In genomic region chr9:128428644-128429504, GRCh38 we compare ENCODE assay signal across 1 cellular context.
TF ChIP-seq lines count a peak whose summit lies in the region.

No MANE protein-coding gene starts in this region.

TF ChIP-seq in K562, 482 proteins besides CTCF, POLR2A, EP300 and RAD21 (continues in another document):
- TF ChIP-seq PHF8 (IDR thresholded peaks at IDR 0.05; ENCODE audit: borderline replicate concordance, low read length) (peak; percentile 61; the same call in 1 of the 2 replicates), BRD4 (IDR thresholded peaks at IDR 0.05) (no peak), CXXC5 (CRISPR knock-in tag; IDR thresholded peaks at IDR 0.05) (peak; percentile 50), XRCC4 (IDR thresholded peaks at IDR 0.05; ENCODE audit: extremely low read depth, insufficient read depth, insufficient read length) (no peak), SRSF9 (IDR thresholded peaks at IDR 0.05; ENCODE audit: borderline replicate concordance, low read depth, low read length) (no peak), ZEB2 (IDR thresholded peaks at IDR 0.05) (0 out of 2 replicates have a peak, but pooled peaks have one; percentile 20), KDM5B (IDR thresholded peaks at IDR 0.05; ENCODE audit: insufficient replicate concordance, low read depth, low read length) (peak; percentile 81), BACH1 (tag; IDR thresholded peaks at IDR 0.05) (0 out of 2 replicates have a peak, but pooled peaks have one; percentile 35), NFIX (CRISPR knock-in tag; IDR thresholded peaks at IDR 0.05; ENCODE audit: low read depth) (no peak), ILK (tag; IDR thresholded peaks at IDR 0.05; ENCODE audit: borderline replicate concordance, low read depth) (no peak), SUPT5H (IDR thresholded peaks at IDR 0.05) (peak; percentile 80), KDM4B (IDR thresholded peaks at IDR 0.05; ENCODE audit: borderline replicate concordance in 2 of 2, low read depth in 1 of 2) (no peak), RERE (CRISPR knock-in tag; IDR thresholded peaks at IDR 0.05; ENCODE audit: borderline replicate concordance) (no peak), KHSRP (IDR thresholded peaks at IDR 0.05) (no peak), CTCFL (IDR thresholded peaks at IDR 0.05; ENCODE audit: borderline replicate concordance, insufficient read depth, low read depth, low read length, poor library complexity, severe bottlenecking) (no peak), ZBTB2 (IDR thresholded peaks at IDR 0.05) (0 out of 2 replicates have a peak, but pooled peaks have one; percentile 8), ZNF785 (CRISPR knock-in tag; IDR thresholded peaks at IDR 0.05) (no peak), CSDE1 (IDR thresholded peaks at IDR 0.05) (no peak), NCOR1 (IDR thresholded peaks at IDR 0.05) (0 out of 2 replicates have a peak, but pooled peaks have one; percentile 19), BRCA1 (IDR thresholded peaks at IDR 0.05) (no peak), BRCA1 (CRISPR knock-in tag; IDR thresholded peaks at IDR 0.05) (no peak), SRSF7 (optimal IDR thresholded peaks at IDR 0.05; ENCODE audit: low read depth, low read length) (no peak), IRF2 (CRISPR knock-in tag; IDR thresholded peaks at IDR 0.05) (no peak), HMGN3 (IDR thresholded peaks at IDR 0.05; ENCODE audit: borderline replicate concordance, extremely low read depth, insufficient read length, low read depth, low read length) (peak; percentile 42), KAT2B (IDR thresholded peaks at IDR 0.05; ENCODE audit: low read depth, low read length) (no peak), NFIC (IDR thresholded peaks at IDR 0.05) (0 out of 2 replicates have a peak, but pooled peaks have one; percentile 21), KLF10 (CRISPR knock-in tag; IDR thresholded peaks at IDR 0.05) (no peak), STAT5B (CRISPR knock-in tag; IDR thresholded peaks at IDR 0.05) (no peak), ZFP36 (IDR thresholded peaks at IDR 0.05; ENCODE audit: low read depth, low read length, partially characterized antibody) (no peak), KLF1 (tag; IDR thresholded peaks at IDR 0.05) (no peak; the same call in 1 of the 2 replicates), MCM2 (IDR thresholded peaks at IDR 0.05; ENCODE audit: low read depth) (no peak), CAMTA2 (CRISPR knock-in tag; conservative IDR thresholded peaks at IDR 0.05) (no peak), MTA1 (IDR thresholded peaks at IDR 0.05; ENCODE audit: borderline replicate concordance) (no peak), SP1 (CRISPR knock-in tag; IDR thresholded peaks at IDR 0.05) (peak; percentile 42; the same call in 1 of the 2 replicates)
- TF ChIP-seq, protein P1, sequence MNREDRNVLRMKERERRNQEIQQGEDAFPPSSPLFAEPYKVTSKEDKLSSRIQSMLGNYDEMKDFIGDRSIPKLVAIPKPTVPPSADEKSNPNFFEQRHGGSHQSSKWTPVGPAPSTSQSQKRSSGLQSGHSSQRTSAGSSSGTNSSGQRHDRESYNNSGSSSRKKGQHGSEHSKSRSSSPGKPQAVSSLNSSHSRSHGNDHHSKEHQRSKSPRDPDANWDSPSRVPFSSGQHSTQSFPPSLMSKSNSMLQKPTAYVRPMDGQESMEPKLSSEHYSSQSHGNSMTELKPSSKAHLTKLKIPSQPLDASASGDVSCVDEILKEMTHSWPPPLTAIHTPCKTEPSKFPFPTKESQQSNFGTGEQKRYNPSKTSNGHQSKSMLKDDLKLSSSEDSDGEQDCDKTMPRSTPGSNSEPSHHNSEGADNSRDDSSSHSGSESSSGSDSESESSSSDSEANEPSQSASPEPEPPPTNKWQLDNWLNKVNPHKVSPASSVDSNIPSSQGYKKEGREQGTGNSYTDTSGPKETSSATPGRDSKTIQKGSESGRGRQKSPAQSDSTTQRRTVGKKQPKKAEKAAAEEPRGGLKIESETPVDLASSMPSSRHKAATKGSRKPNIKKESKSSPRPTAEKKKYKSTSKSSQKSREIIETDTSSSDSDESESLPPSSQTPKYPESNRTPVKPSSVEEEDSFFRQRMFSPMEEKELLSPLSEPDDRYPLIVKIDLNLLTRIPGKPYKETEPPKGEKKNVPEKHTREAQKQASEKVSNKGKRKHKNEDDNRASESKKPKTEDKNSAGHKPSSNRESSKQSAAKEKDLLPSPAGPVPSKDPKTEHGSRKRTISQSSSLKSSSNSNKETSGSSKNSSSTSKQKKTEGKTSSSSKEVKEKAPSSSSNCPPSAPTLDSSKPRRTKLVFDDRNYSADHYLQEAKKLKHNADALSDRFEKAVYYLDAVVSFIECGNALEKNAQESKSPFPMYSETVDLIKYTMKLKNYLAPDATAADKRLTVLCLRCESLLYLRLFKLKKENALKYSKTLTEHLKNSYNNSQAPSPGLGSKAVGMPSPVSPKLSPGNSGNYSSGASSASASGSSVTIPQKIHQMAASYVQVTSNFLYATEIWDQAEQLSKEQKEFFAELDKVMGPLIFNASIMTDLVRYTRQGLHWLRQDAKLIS (CRISPR knock-in tag; IDR thresholded peaks at IDR 0.05) = 0 out of 2 replicates have a peak, but pooled peaks have one; percentile 55
- TF ChIP-seq, protein P2, sequence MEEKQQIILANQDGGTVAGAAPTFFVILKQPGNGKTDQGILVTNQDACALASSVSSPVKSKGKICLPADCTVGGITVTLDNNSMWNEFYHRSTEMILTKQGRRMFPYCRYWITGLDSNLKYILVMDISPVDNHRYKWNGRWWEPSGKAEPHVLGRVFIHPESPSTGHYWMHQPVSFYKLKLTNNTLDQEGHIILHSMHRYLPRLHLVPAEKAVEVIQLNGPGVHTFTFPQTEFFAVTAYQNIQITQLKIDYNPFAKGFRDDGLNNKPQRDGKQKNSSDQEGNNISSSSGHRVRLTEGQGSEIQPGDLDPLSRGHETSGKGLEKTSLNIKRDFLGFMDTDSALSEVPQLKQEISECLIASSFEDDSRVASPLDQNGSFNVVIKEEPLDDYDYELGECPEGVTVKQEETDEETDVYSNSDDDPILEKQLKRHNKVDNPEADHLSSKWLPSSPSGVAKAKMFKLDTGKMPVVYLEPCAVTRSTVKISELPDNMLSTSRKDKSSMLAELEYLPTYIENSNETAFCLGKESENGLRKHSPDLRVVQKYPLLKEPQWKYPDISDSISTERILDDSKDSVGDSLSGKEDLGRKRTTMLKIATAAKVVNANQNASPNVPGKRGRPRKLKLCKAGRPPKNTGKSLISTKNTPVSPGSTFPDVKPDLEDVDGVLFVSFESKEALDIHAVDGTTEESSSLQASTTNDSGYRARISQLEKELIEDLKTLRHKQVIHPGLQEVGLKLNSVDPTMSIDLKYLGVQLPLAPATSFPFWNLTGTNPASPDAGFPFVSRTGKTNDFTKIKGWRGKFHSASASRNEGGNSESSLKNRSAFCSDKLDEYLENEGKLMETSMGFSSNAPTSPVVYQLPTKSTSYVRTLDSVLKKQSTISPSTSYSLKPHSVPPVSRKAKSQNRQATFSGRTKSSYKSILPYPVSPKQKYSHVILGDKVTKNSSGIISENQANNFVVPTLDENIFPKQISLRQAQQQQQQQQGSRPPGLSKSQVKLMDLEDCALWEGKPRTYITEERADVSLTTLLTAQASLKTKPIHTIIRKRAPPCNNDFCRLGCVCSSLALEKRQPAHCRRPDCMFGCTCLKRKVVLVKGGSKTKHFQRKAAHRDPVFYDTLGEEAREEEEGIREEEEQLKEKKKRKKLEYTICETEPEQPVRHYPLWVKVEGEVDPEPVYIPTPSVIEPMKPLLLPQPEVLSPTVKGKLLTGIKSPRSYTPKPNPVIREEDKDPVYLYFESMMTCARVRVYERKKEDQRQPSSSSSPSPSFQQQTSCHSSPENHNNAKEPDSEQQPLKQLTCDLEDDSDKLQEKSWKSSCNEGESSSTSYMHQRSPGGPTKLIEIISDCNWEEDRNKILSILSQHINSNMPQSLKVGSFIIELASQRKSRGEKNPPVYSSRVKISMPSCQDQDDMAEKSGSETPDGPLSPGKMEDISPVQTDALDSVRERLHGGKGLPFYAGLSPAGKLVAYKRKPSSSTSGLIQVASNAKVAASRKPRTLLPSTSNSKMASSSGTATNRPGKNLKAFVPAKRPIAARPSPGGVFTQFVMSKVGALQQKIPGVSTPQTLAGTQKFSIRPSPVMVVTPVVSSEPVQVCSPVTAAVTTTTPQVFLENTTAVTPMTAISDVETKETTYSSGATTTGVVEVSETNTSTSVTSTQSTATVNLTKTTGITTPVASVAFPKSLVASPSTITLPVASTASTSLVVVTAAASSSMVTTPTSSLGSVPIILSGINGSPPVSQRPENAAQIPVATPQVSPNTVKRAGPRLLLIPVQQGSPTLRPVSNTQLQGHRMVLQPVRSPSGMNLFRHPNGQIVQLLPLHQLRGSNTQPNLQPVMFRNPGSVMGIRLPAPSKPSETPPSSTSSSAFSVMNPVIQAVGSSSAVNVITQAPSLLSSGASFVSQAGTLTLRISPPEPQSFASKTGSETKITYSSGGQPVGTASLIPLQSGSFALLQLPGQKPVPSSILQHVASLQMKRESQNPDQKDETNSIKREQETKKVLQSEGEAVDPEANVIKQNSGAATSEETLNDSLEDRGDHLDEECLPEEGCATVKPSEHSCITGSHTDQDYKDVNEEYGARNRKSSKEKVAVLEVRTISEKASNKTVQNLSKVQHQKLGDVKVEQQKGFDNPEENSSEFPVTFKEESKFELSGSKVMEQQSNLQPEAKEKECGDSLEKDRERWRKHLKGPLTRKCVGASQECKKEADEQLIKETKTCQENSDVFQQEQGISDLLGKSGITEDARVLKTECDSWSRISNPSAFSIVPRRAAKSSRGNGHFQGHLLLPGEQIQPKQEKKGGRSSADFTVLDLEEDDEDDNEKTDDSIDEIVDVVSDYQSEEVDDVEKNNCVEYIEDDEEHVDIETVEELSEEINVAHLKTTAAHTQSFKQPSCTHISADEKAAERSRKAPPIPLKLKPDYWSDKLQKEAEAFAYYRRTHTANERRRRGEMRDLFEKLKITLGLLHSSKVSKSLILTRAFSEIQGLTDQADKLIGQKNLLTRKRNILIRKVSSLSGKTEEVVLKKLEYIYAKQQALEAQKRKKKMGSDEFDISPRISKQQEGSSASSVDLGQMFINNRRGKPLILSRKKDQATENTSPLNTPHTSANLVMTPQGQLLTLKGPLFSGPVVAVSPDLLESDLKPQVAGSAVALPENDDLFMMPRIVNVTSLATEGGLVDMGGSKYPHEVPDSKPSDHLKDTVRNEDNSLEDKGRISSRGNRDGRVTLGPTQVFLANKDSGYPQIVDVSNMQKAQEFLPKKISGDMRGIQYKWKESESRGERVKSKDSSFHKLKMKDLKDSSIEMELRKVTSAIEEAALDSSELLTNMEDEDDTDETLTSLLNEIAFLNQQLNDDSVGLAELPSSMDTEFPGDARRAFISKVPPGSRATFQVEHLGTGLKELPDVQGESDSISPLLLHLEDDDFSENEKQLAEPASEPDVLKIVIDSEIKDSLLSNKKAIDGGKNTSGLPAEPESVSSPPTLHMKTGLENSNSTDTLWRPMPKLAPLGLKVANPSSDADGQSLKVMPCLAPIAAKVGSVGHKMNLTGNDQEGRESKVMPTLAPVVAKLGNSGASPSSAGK (IDR thresholded peaks at IDR 0.05) = peak; percentile 99
